Comparison of ENCODE assay signal across 23 cellular contexts in genomic region chr14:104431351-104431928, GRCh38.
"Had no signal": no experiment of that assay in that cellular context is flagged by ENCODE, and none has a peak within 500 bp of the region (broad histone marks: within the 10 kb centered on the region; RNA-seq: fewer than 3 reads in every experiment).

No MANE protein-coding gene starts in this region.

- H3K27me3 ChIP-seq: pancreas, right lobe of liver had no signal

- FAIRE-seq: pancreas, small intestine had no signal

- H3K36me3 ChIP-seq: esophagus squamous epithelium, gastrocnemius medialis, neutrophil, pancreas, right lobe of liver, tibial nerve had no signal

- H3K36me3 Mint-ChIP-seq: activated naive CD4-positive, alpha-beta T cell treated with anti-CD3 and anti-CD28 coated beads, Interleukin-2, amount 10 ng/mL, durations not matched to agents 7 days and 5 days; brain; memory B cell; natural killer cell treated with Interleukin-12 subunit alpha and Interleukin-12 subunit beta and Interleukin-15 and Interleukin-18, amount 100 ng/mL, for 72 hours; stimulated activated effector memory CD8-positive, alpha-beta T cell treated with anti-CD3 and anti-CD28 coated beads, Interleukin-12 subunit alpha, Interleukin-12 subunit beta, amount 100 ng/mL, for 72 hours had no signal

- H3K27me3 Mint-ChIP-seq: activated naive CD8-positive, alpha-beta T cell treated with anti-CD3 and anti-CD28 coated beads, Interleukin-2, amount 50 U/mL, for 24 hours had no signal

- DNase-seq: activated CD4-positive, alpha-beta T cell treated with anti-CD3 and anti-CD28 coated beads for 1 hour; activated CD4-positive, alpha-beta T cell treated with anti-CD3 and anti-CD28 coated beads, Interleukin-2, amount 50 U/mL, for 4 hours; activated effector memory CD4-positive, alpha-beta T cell treated with Interleukin-2 at 50 U/mL for 16 hours; activated naive CD4-positive, alpha-beta T cell treated with anti-CD3 and anti-CD28 coated beads, Interleukin-2, amount 10 ng/mL, durations not matched to agents 7 days and 5 days; activated naive CD8-positive, alpha-beta T cell treated with anti-CD3 and anti-CD28 coated beads, Interleukin-2, amount 50 U/mL, for 24 hours; activated T-cell treated with anti-CD3 and anti-CD28 coated beads, Interleukin-2, amount 50 U/mL, for 72 hours; anterior cingulate cortex; effector memory CD8-positive, alpha-beta T cell; esophagus squamous epithelium; gastrocnemius medialis; hippocampal formation; left ventricle myocardium superior; pancreas; small intestine; stimulated activated naive CD8-positive, alpha-beta T cell treated with anti-CD3 and anti-CD28 coated beads, Interleukin-15, amount 100 ng/mL, for 72 hours; T-helper 9 cell had no signal

- H3K4me3 Mint-ChIP-seq: activated naive CD4-positive, alpha-beta T cell treated with anti-CD3 and anti-CD28 coated beads, Interleukin-2, amount 10 ng/mL, durations not matched to agents 7 days and 5 days; activated naive CD8-positive, alpha-beta T cell treated with anti-CD3 and anti-CD28 coated beads, Interleukin-2, amount 50 U/mL, for 24 hours; activated T-cell treated with anti-CD3 and anti-CD28 coated beads, Interleukin-2, amount 50 U/mL, for 72 hours; effector memory CD8-positive, alpha-beta T cell; memory B cell; natural killer cell treated with Interleukin-12 subunit alpha and Interleukin-12 subunit beta and Interleukin-15 and Interleukin-18, amount 100 ng/mL, for 72 hours; stimulated activated effector memory CD8-positive, alpha-beta T cell treated with anti-CD3 and anti-CD28 coated beads, Interleukin-12 subunit alpha, Interleukin-12 subunit beta, amount 100 ng/mL, for 72 hours; stimulated activated naive CD8-positive, alpha-beta T cell treated with anti-CD3 and anti-CD28 coated beads, Interleukin-15, amount 100 ng/mL, for 72 hours had no signal

- H3K4me1 Mint-ChIP-seq: activated naive CD4-positive, alpha-beta T cell treated with anti-CD3 and anti-CD28 coated beads, Interleukin-2, amount 10 ng/mL, durations not matched to agents 7 days and 5 days; activated naive CD8-positive, alpha-beta T cell treated with anti-CD3 and anti-CD28 coated beads, Interleukin-2, amount 50 U/mL, for 24 hours; stimulated activated naive CD8-positive, alpha-beta T cell treated with anti-CD3 and anti-CD28 coated beads, Interleukin-15, amount 100 ng/mL, for 72 hours had no signal

- H3K4me1 ChIP-seq: pancreas, right lobe of liver had no signal

- H3K27ac Mint-ChIP-seq: activated naive CD4-positive, alpha-beta T cell treated with anti-CD3 and anti-CD28 coated beads, Interleukin-2, amount 10 ng/mL, durations not matched to agents 7 days and 5 days; activated naive CD8-positive, alpha-beta T cell treated with anti-CD3 and anti-CD28 coated beads, Interleukin-2, amount 50 U/mL, for 24 hours; activated T-cell treated with anti-CD3 and anti-CD28 coated beads, Interleukin-2, amount 50 U/mL, for 72 hours; effector memory CD8-positive, alpha-beta T cell; memory B cell; natural killer cell treated with Interleukin-12 subunit alpha and Interleukin-12 subunit beta and Interleukin-15 and Interleukin-18, amount 100 ng/mL, for 72 hours; stimulated activated effector memory CD8-positive, alpha-beta T cell treated with anti-CD3 and anti-CD28 coated beads, Interleukin-12 subunit alpha, Interleukin-12 subunit beta, amount 100 ng/mL, for 72 hours; stimulated activated naive CD8-positive, alpha-beta T cell treated with anti-CD3 and anti-CD28 coated beads, Interleukin-15, amount 100 ng/mL, for 72 hours had no signal

- ATAC-seq: activated naive CD8-positive, alpha-beta T cell treated with anti-CD3 and anti-CD28 coated beads, Interleukin-2, amount 50 U/mL, for 24 hours; activated T-cell treated with anti-CD3 and anti-CD28 coated beads, Interleukin-2, amount 50 U/mL, for 72 hours; effector memory CD8-positive, alpha-beta T cell; gastrocnemius medialis; left ventricle myocardium superior; natural killer cell treated with Interleukin-12 subunit alpha and Interleukin-12 subunit beta and Interleukin-15 and Interleukin-18, amount 100 ng/mL, for 72 hours; pancreas; right lobe of liver; stimulated activated effector memory CD8-positive, alpha-beta T cell treated with anti-CD3 and anti-CD28 coated beads, Interleukin-12 subunit alpha, Interleukin-12 subunit beta, amount 100 ng/mL, for 72 hours had no signal

- H3K4me3 ChIP-seq: esophagus squamous epithelium, gastrocnemius medialis, pancreas, right lobe of liver, tibial nerve had no signal

- H3K27ac ChIP-seq: esophagus squamous epithelium, gastrocnemius medialis, neutrophil, pancreas, right lobe of liver, tibial nerve had no signal

- H3K9me3 ChIP-seq: esophagus squamous epithelium, gastrocnemius medialis, neutrophil, pancreas, right lobe of liver, tibial nerve had no signal

- H3K9me3 Mint-ChIP-seq: activated naive CD4-positive, alpha-beta T cell treated with anti-CD3 and anti-CD28 coated beads, Interleukin-2, amount 10 ng/mL, durations not matched to agents 7 days and 5 days; activated naive CD8-positive, alpha-beta T cell treated with anti-CD3 and anti-CD28 coated beads, Interleukin-2, amount 50 U/mL, for 24 hours; activated T-cell treated with anti-CD3 and anti-CD28 coated beads, Interleukin-2, amount 50 U/mL, for 72 hours; effector memory CD8-positive, alpha-beta T cell; memory B cell; natural killer cell treated with Interleukin-12 subunit alpha and Interleukin-12 subunit beta and Interleukin-15 and Interleukin-18, amount 100 ng/mL, for 72 hours; stimulated activated effector memory CD8-positive, alpha-beta T cell treated with anti-CD3 and anti-CD28 coated beads, Interleukin-12 subunit alpha, Interleukin-12 subunit beta, amount 100 ng/mL, for 72 hours; stimulated activated naive CD8-positive, alpha-beta T cell treated with anti-CD3 and anti-CD28 coated beads, Interleukin-15, amount 100 ng/mL, for 72 hours had no signal
